Comparison of ENCODE assay signal across 1 cellular context in the genomic region with DNA sequence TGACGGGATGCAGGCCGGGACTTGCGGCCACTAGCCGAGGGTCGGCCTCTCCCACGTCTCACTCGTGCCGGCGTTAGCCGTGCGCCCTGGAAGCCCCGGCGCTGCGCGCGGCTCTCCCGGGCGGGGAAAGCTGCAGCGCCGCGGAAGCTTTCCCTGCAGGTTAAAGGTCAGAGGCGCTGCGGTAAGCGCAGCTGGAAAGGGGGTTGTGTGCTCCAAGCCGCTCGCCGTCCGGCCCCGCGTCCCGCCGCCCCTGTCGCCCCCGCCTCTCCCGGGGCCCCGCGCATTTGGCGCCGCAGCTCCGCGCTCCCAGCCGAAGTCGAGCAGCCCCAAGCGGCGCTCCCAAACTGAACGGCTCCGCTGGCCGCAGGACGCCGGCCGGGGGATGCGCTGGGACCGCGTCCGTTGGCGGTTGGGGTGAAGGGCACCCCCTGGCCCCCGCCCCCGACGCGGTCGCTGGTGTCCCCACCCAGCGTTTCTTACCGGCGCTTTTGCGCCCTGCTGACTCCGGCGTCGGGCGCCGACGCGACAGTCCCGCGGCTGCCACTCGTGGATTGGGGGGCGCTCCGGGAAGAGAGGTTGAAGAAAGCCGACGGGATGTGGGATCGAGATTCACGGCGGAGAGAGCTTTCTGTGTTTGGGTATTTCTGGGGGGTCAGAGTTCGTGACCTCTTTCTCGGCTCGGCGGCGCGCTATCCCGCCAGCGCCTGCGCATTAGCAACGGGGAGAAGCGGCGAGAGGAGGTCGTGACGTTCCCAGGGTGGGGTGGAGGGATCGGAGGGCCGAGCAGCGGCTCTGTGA.
TF ChIP-seq lines count a peak whose summit lies in the region.

Gene NR2C1 (minus strand): TSS at position 719 of the 798 bp plus-strand sequence. CDS start 6,234 bp downstream, outside the sequence.

TF ChIP-seq in WTC11, 78 proteins besides CTCF, POLR2A, EP300 and RAD21 (continued from another document):
- TF ChIP-seq AR (CRISPR knock-in tag; IDR thresholded peaks at IDR 0.05) (no peak), NR3C1 (CRISPR knock-in tag; conservative IDR thresholded peaks at IDR 0.05; ENCODE audit: low read depth) (no peak), SMAD4 (CRISPR knock-in tag; IDR thresholded peaks at IDR 0.05) (0 out of 2 replicates have a peak, but pooled peaks have one; percentile 43), NFYB (CRISPR knock-in tag; conservative IDR thresholded peaks at IDR 0.05; ENCODE audit: low read depth) (no peak), SMAD3 (CRISPR knock-in tag; IDR thresholded peaks at IDR 0.05; ENCODE audit: borderline replicate concordance) (no peak)
- TF ChIP-seq, protein P1, sequence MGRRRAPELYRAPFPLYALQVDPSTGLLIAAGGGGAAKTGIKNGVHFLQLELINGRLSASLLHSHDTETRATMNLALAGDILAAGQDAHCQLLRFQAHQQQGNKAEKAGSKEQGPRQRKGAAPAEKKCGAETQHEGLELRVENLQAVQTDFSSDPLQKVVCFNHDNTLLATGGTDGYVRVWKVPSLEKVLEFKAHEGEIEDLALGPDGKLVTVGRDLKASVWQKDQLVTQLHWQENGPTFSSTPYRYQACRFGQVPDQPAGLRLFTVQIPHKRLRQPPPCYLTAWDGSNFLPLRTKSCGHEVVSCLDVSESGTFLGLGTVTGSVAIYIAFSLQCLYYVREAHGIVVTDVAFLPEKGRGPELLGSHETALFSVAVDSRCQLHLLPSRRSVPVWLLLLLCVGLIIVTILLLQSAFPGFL (CRISPR knock-in tag; IDR thresholded peaks at IDR 0.05; ENCODE audit: borderline replicate concordance), result peak; percentile 28; the same call in 1 of the 2 replicates
- TF ChIP-seq, protein P2, sequence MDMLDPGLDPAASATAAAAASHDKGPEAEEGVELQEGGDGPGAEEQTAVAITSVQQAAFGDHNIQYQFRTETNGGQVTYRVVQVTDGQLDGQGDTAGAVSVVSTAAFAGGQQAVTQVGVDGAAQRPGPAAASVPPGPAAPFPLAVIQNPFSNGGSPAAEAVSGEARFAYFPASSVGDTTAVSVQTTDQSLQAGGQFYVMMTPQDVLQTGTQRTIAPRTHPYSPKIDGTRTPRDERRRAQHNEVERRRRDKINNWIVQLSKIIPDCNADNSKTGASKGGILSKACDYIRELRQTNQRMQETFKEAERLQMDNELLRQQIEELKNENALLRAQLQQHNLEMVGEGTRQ (CRISPR knock-in tag; IDR thresholded peaks at IDR 0.05), result no peak
